In genomic region chr4:1082215-1083182, GRCh38 we compare ENCODE assay signal across 9 cellular contexts. TPM values are rescaled to one million over a fixed set of nuclear protein-coding genes. Genes with fewer than 3 reads are reported as not detected.
DNase-seq lines count a peak whose midpoint lies in the region; ATAC-seq and TF ChIP-seq lines count a peak whose summit lies in the region.
"Had no signal": no experiment of that assay in that cellular context is flagged by ENCODE, and none has a peak within 500 bp of the region (broad histone marks: within the 10 kb centered on the region; RNA-seq: fewer than 3 reads in every experiment).

No MANE protein-coding gene starts in this region.

- H3K9ac ChIP-seq in mucosa of stomach (ENCODE audit: low read length) (peak overlapping the region; percentile 36), neural progenitor cell (no peak overlapping the region)

- H3K36me3 Mint-ChIP-seq in neural progenitor cell: no peaks in the 10 kb centered on the region
- H3K36me3 Mint-ChIP-seq: activated naive CD8-positive, alpha-beta T cell had no signal

- no peaks in the 10 kb centered on the region for H4K20me1 ChIP-seq in neural progenitor cell (ENCODE audit: low read depth)

- peaks cover 3% of the 10 kb centered on the region for H3K27me3 Mint-ChIP-seq in neural progenitor cell (ENCODE audit: insufficient read depth, low read depth)

- H3K27me3 ChIP-seq in mucosa of stomach (ENCODE audit: control insufficient read depth, insufficient read depth, low read length) (peaks cover 6% of the 10 kb centered on the region), neural progenitor cell (peaks cover 9% of the 10 kb centered on the region)

- no peaks in the 10 kb centered on the region for H3F3A ChIP-seq in neural progenitor cell (ENCODE audit: low read depth)

- no peak overlapping the region for H3K27ac ChIP-seq in neural progenitor cell

- no peaks in the 10 kb centered on the region for H3K9me3 ChIP-seq in mucosa of stomach (ENCODE audit: control insufficient read depth, low read length)
- no peaks in the 10 kb centered on the region for H3K9me3 ChIP-seq in neural progenitor cell (ENCODE audit: low read depth)

- no peaks in the 10 kb centered on the region for H3K79me2 ChIP-seq in neural progenitor cell (ENCODE audit: low read depth)

- no peak for TF ChIP-seq CTCF in choroid plexus epithelial cell (conservative IDR thresholded peaks at IDR 0.05; ENCODE audit: low read depth, low read length)
- no peak for TF ChIP-seq CTCF in neural progenitor cell (IDR thresholded peaks at IDR 0.05)
- TF ChIP-seq CTCF in GM20000 (IDR thresholded peaks at IDR 0.05; ENCODE audit: extremely low read depth, missing control alignments): no peak

- ATAC-seq in GM19035 (IDR thresholded peaks at IDR 0.05; ENCODE audit: unreplicated experiment) (no peak), HG03139 (IDR thresholded peaks at IDR 0.05; ENCODE audit: unreplicated experiment) (no peak)

- H3K27ac Mint-ChIP-seq in neural progenitor cell: no peak overlapping the region
- H3K27ac Mint-ChIP-seq: activated naive CD8-positive, alpha-beta T cell had no signal

- H3K36me3 ChIP-seq in mucosa of stomach (ENCODE audit: control insufficient read depth, insufficient read depth, low read length) (no peaks in the 10 kb centered on the region), neural progenitor cell (no peaks in the 10 kb centered on the region)

- H2AFZ ChIP-seq in neural progenitor cell (replicated peaks): no peak overlapping the region

- H3K4me1 ChIP-seq in mucosa of stomach (ENCODE audit: control insufficient read depth, insufficient read depth, low read length) (peaks cover 14% of the 10 kb centered on the region), neural progenitor cell (no peaks in the 10 kb centered on the region)

- H3K9me3 Mint-ChIP-seq in neural progenitor cell: peaks cover 5% of the 10 kb centered on the region

- H3K4me3 ChIP-seq in choroid plexus epithelial cell (ENCODE audit: low read depth, low read length) (no peak overlapping the region), mucosa of stomach (ENCODE audit: low read length) (no peak overlapping the region), neural progenitor cell (no peak overlapping the region)

- H3K4me3 Mint-ChIP-seq in neural progenitor cell: no peak overlapping the region
- H3K4me3 Mint-ChIP-seq: activated naive CD8-positive, alpha-beta T cell had no signal

- peak; percentile 42 for DNase-seq in D341Med (ENCODE audit: low spot score)
- DNase-seq in NCI-H2196 (lab: John Stamatoyannopoulos, UW; ENCODE audit: unreplicated experiment): peak; percentile 86
- DNase-seq in choroid plexus epithelial cell (ENCODE audit: low read depth): peak; percentile 69
- DNase-seq in neural progenitor cell (ENCODE audit: low spot score): no peak
- DNase-seq in GM20000 (ENCODE audit: low spot score): no peak

- peaks cover 5% of the 10 kb centered on the region for H3K4me1 Mint-ChIP-seq in neural progenitor cell

- H3K4me2 ChIP-seq in neural progenitor cell: no peak overlapping the region

RNA-seq across cellular contexts. Expression of gene RNF212, which starts 30.9 kb away (rescaled TPM):
- 3.4 and 3.7 TPM in 2 replicates for total RNA-seq in neural progenitor cell (ENCODE audit: low replicate concordance)

Comparison
In these comparisons a context has a peak if more than half of its experiments do, and no peak if none do; other contexts are left out.
1. DNase-seq: peak in D341Med (single experiment), NCI-H2196 (single experiment) and choroid plexus epithelial cell (single experiment); none in neural progenitor cell (single experiment) and GM20000 (single experiment).